20 cellular contexts compared by ENCODE assay signal in genomic region chr1:229883504-229884200, GRCh38.
"Had no signal": no experiment of that assay in that cellular context is flagged by ENCODE, and none has a peak within 500 bp of the region (broad histone marks: within the 10 kb centered on the region; RNA-seq: fewer than 3 reads in every experiment).

No MANE protein-coding gene starts in this region.

- H3K27me3 Mint-ChIP-seq: activated naive CD8-positive, alpha-beta T cell had no signal

- H3K27ac Mint-ChIP-seq: activated CD4-positive, alpha-beta T cell treated with anti-CD3 and anti-CD28 coated beads for 36 hours; activated CD8-positive, alpha-beta memory T cell treated with anti-CD3 and anti-CD28 coated beads, Interleukin-2, amount 10 ng/mL, durations not matched to agents 7 days and 5 days; activated naive CD8-positive, alpha-beta T cell; natural killer cell treated with Interleukin-12 subunit alpha and Interleukin-12 subunit beta and Interleukin-15 and Interleukin-18, amount 100 ng/mL, for 72 hours; T-cell had no signal

- H3K9me3 Mint-ChIP-seq: activated T-cell treated with anti-CD3 and anti-CD28 coated beads, Interleukin-2, amount 50 U/mL, for 4 hours; natural killer cell treated with Interleukin-12 subunit alpha and Interleukin-12 subunit beta and Interleukin-15 and Interleukin-18, amount 100 ng/mL, for 72 hours; T-cell had no signal

- H3K4me1 ChIP-seq: breast epithelium had no signal

- H3K36me3 Mint-ChIP-seq: activated CD8-positive, alpha-beta memory T cell treated with anti-CD3 and anti-CD28 coated beads, Interleukin-2, amount 10 ng/mL, durations not matched to agents 7 days and 5 days; activated naive CD8-positive, alpha-beta T cell; natural killer cell treated with Interleukin-12 subunit alpha and Interleukin-12 subunit beta and Interleukin-15 and Interleukin-18, amount 100 ng/mL, for 72 hours; T-cell had no signal

- H3K4me1 Mint-ChIP-seq: activated CD4-positive, alpha-beta T cell treated with anti-CD3 and anti-CD28 coated beads for 36 hours; activated CD8-positive, alpha-beta memory T cell treated with anti-CD3 and anti-CD28 coated beads, Interleukin-2, amount 10 ng/mL, durations not matched to agents 7 days and 5 days; T-cell had no signal

- H3K4me3 ChIP-seq: breast epithelium, dorsolateral prefrontal cortex, esophagus squamous epithelium, ovary, stomach, thoracic aorta had no signal

- DNase-seq: activated CD4-positive, alpha-beta T cell treated with anti-CD3 and anti-CD28 coated beads for 36 hours; activated CD8-positive, alpha-beta memory T cell treated with anti-CD3 and anti-CD28 coated beads, Interleukin-2, amount 10 ng/mL, durations not matched to agents 7 days and 5 days; activated gamma-delta T cell; activated T-cell treated with anti-CD3 and anti-CD28 coated beads, Interleukin-2, amount 50 U/mL, for 4 hours; anterior cingulate cortex; dorsolateral prefrontal cortex; esophagus squamous epithelium; foreskin fibroblast; left colon; mesenchymal stem cell; ovary; stimulated activated CD4-positive, alpha-beta T cell treated with anti-CD3 and anti-CD28 coated beads, Interleukin-4, amount 100 ng/mL, for 1 hour; stimulated activated CD8-positive, alpha-beta memory T cell treated with anti-CD3 and anti-CD28 coated beads, Interleukin-4, amount 100 ng/mL, for 48 hours; stomach; T-cell; T1000 had no signal

- H3K4me3 Mint-ChIP-seq: activated CD4-positive, alpha-beta T cell treated with anti-CD3 and anti-CD28 coated beads for 36 hours; activated CD8-positive, alpha-beta memory T cell treated with anti-CD3 and anti-CD28 coated beads, Interleukin-2, amount 10 ng/mL, durations not matched to agents 7 days and 5 days; activated naive CD8-positive, alpha-beta T cell; activated T-cell treated with anti-CD3 and anti-CD28 coated beads, Interleukin-2, amount 50 U/mL, for 4 hours; natural killer cell treated with Interleukin-12 subunit alpha and Interleukin-12 subunit beta and Interleukin-15 and Interleukin-18, amount 100 ng/mL, for 72 hours; T-cell had no signal

- H3K36me3 ChIP-seq: breast epithelium, esophagus squamous epithelium, ovary, stomach, thoracic aorta had no signal

- H3K27me3 ChIP-seq: dorsolateral prefrontal cortex, ovary had no signal

- ATAC-seq: activated CD4-positive, alpha-beta T cell treated with anti-CD3 and anti-CD28 coated beads for 36 hours; activated CD8-positive, alpha-beta memory T cell treated with anti-CD3 and anti-CD28 coated beads, Interleukin-2, amount 10 ng/mL, durations not matched to agents 7 days and 5 days; activated T-cell treated with anti-CD3 and anti-CD28 coated beads, Interleukin-2, amount 50 U/mL, for 4 hours; left colon; natural killer cell treated with Interleukin-12 subunit alpha and Interleukin-12 subunit beta and Interleukin-15 and Interleukin-18, amount 100 ng/mL, for 72 hours; T-cell had no signal

- H3K9me3 ChIP-seq: esophagus squamous epithelium, ovary, thoracic aorta had no signal

- H3K27ac ChIP-seq: breast epithelium, esophagus squamous epithelium, ovary, stomach, thoracic aorta had no signal
